10 cellular contexts compared by ENCODE assay signal in the genomic region with DNA sequence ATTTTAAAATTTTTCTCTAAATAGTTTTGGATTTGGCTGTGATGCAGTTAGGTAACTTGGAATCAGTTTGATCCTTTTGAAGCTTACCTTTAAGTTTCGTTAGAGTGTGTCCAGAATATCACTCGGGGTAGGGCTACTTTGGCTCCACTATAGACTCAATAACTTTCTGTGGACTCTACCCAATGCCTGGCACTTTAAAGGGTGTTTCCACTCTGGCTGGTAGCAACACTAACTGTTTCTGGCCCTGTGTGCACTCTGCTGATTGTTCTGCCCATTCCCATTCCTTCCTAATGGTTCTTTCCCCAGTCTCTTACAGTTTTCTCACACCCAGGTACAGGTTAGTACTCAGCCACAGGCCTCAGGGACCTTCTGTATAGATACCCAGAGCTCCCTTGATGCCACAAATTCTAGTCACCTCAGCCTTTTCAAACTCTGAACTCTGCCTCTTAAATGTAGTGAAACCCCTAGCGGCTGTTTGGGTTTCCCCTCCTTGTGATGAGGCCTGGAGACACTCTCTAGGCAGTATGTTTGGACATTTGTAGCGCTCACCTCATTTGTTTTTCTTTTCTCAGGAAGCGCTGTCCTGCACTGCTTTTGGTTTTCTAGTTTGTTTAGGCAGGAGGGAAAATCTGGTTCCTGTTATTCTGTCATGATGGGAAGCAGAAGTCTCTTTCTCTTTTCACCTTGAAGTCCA. TPM values are rescaled to one million over a fixed set of nuclear protein-coding genes. Genes with fewer than 3 reads are reported as not detected.
A peak's percentile ranks its signal among the peaks of the same experiment; 100 is the strongest.
DNase-seq lines count a peak whose midpoint lies in the region; ATAC-seq and TF ChIP-seq lines count a peak whose summit lies in the region.
"Had no signal": no experiment of that assay in that cellular context is flagged by ENCODE, and none has a peak within 500 bp of the region (broad histone marks: within the 10 kb centered on the region; RNA-seq: fewer than 3 reads in every experiment).

No MANE protein-coding gene starts in this region.

- DNase-seq in GM13976 (ENCODE audit: low spot score) (peak; percentile 61), lung microvascular endothelial cell (ENCODE audit: low read depth in 2 of 2) (peak; percentile 60 to 80), DMS114 treated with DMSO at 0.1 percent for 48 hours (lab: John Stamatoyannopoulos, UW; ENCODE audit: unreplicated experiment) (no peak), kidney tubule cell (ENCODE audit: low spot score) (no peak), SKM-1 (lab: John Stamatoyannopoulos, UW; ENCODE audit: unreplicated experiment) (no peak)
- no peak for DNase-seq in stimulated activated CD4-positive, alpha-beta T cell treated with anti-CD3 and anti-CD28 coated beads, Interleukin-2, amount 100 ng/mL, for 24 hours
- DNase-seq: NCI-H524, right cardiac atrium had no signal

- TF ChIP-seq CTCF in GM13976 (IDR thresholded peaks at IDR 0.05; ENCODE audit: borderline replicate concordance, control extremely low read depth, extremely low read depth, insufficient read depth, missing control alignments) = no peak

- ATAC-seq in GM21381 (IDR thresholded peaks at IDR 0.05; ENCODE audit: unreplicated experiment) (peak; percentile 85), HG03342 (IDR thresholded peaks at IDR 0.05; ENCODE audit: unreplicated experiment) (peak; percentile 80)

- in situ Hi-C loops in GM13976 (cut with MboI; ENCODE audit: low sequenced_read_pairs, unreplicated experiment) = no loop called here

RNA-seq across cellular contexts. Expression of a gene that starts 16.8 kb away (rescaled TPM):
- total RNA-seq in lung microvascular endothelial cell = 27.2 and 32.3 TPM in 2 replicates

Comparison
In these comparisons a context has a peak if more than half of its experiments do, and no peak if none do; other contexts are left out.
1. DNase-seq: peak in GM13976 (single experiment) and lung microvascular endothelial cell (2 of 2); none in DMS114 treated with DMSO at 0.1 percent for 48 hours (single experiment), kidney tubule cell (single experiment), SKM-1 (single experiment) and stimulated activated CD4-positive, alpha-beta T cell treated with anti-CD3 and anti-CD28 coated beads, Interleukin-2, amount 100 ng/mL, for 24 hours (0 of 2).